1 cellular context compared by ENCODE assay signal in genomic region chr7:69018200-69018599, GRCh38.
TF ChIP-seq lines count a peak whose summit lies in the region.

No MANE protein-coding gene starts in this region.

TF ChIP-seq in SK-N-SH, 30 proteins besides CTCF, POLR2A, EP300 and RAD21 (continued from another document):
- TF ChIP-seq IRF3 (IDR thresholded peaks at IDR 0.05; ENCODE audit: low read depth, low read length) (no peak), NFIC (IDR thresholded peaks at IDR 0.05; ENCODE audit: borderline replicate concordance) (no peak), MEF2A (IDR thresholded peaks at IDR 0.05; ENCODE audit: borderline replicate concordance, low read depth) (no peak), SIN3A (IDR thresholded peaks at IDR 0.05; ENCODE audit: borderline replicate concordance, low read depth, low read length) (no peak), PBX3 (IDR thresholded peaks at IDR 0.05) (no peak), REST (IDR thresholded peaks at IDR 0.05; ENCODE audit: low read depth, low read length) (no peak), ZBTB33 (IDR thresholded peaks at IDR 0.05; ENCODE audit: borderline replicate concordance, low read depth) (no peak), TAF1 (IDR thresholded peaks at IDR 0.05; ENCODE audit: borderline replicate concordance, low read depth, low read length) (no peak)
